15 cellular contexts compared by ENCODE assay signal in genomic region chr5:157295247-157295646, GRCh38. TPM values are rescaled to one million over a fixed set of nuclear protein-coding genes. Genes with fewer than 3 reads are reported as not detected.
A peak's percentile ranks its signal among the peaks of the same experiment; 100 is the strongest.
DNase-seq lines count a peak whose midpoint lies in the region; ATAC-seq and TF ChIP-seq lines count a peak whose summit lies in the region.
"Had no signal": no experiment of that assay in that cellular context is flagged by ENCODE, and none has a peak within 500 bp of the region (broad histone marks: within the 10 kb centered on the region; RNA-seq: fewer than 3 reads in every experiment).

No MANE protein-coding gene starts in this region.

- no peak overlapping the region for H3K27ac ChIP-seq in CD8-positive, alpha-beta T cell (ENCODE audit: low read depth, low read length)
- H3K27ac ChIP-seq in esophagus squamous epithelium: no peak overlapping the region
- no peak overlapping the region for H3K27ac ChIP-seq in mesendoderm (ENCODE audit: low read depth, low read length)
- H3K27ac ChIP-seq: upper lobe of right lung had no signal

- POLR2A ChIA-PET in CD8-positive, alpha-beta T cell (lab: Charles Lee): interaction anchor here (1.3 kb wide), 1 partner anchor 23 kb away, joined by 4 read pairs; no protein-coding TSS in a partner anchor

- H4K8ac ChIP-seq in mesendoderm (ENCODE audit: low read depth, low read length): no peak overlapping the region

- TF ChIP-seq POLR2A in esophagus squamous epithelium (IDR thresholded peaks at IDR 0.05): no peak

- no peak overlapping the region for H3K18ac ChIP-seq in mesendoderm (ENCODE audit: low read length)

- H3K9me3 ChIP-seq in CD8-positive, alpha-beta T cell (ENCODE audit: low read length): no peaks in the 10 kb centered on the region
- no peaks in the 10 kb centered on the region for H3K9me3 ChIP-seq in esophagus squamous epithelium
- H3K9me3 ChIP-seq: MG63, upper lobe of right lung had no signal

- H3K36me3 Mint-ChIP-seq in CD8-positive, alpha-beta T cell: peaks cover 90% of the 10 kb centered on the region
- peaks cover 76% of the 10 kb centered on the region for H3K36me3 Mint-ChIP-seq in effector memory CD8-positive, alpha-beta T cell (ENCODE audit: insufficient read depth)

- no peak overlapping the region for H2AK5ac ChIP-seq in mesendoderm (ENCODE audit: low read length)

- H2BK5ac ChIP-seq in mesendoderm (ENCODE audit: low read length): no peak overlapping the region

- H3K4me3 Mint-ChIP-seq in CD8-positive, alpha-beta T cell: no peak overlapping the region
- no peak overlapping the region for H3K4me3 Mint-ChIP-seq in effector memory CD8-positive, alpha-beta T cell
- H3K4me3 Mint-ChIP-seq: activated CD8-positive, alpha-beta memory T cell treated with anti-CD3 and anti-CD28 coated beads, Interleukin-2, amount 10 ng/mL, durations not matched to agents 7 days and 5 days; nephron progenitor cell had no signal

- no peak overlapping the region for H2BK120ac ChIP-seq in mesendoderm (ENCODE audit: low read depth, low read length)

- no peaks in the 10 kb centered on the region for H3K79me1 ChIP-seq in mesendoderm (ENCODE audit: low read length)

- H3K23ac ChIP-seq in mesendoderm (ENCODE audit: low read length): no peak overlapping the region

- peak overlapping the region; percentile 86 for H3K27ac Mint-ChIP-seq in CD8-positive, alpha-beta T cell
- peak overlapping the region; percentile 87 to 95 for H3K27ac Mint-ChIP-seq in effector memory CD8-positive, alpha-beta T cell
- H3K27ac Mint-ChIP-seq: nephron progenitor cell had no signal

- peaks cover 28% of the 10 kb centered on the region for H3K4me1 ChIP-seq in CD8-positive, alpha-beta T cell (ENCODE audit: insufficient read depth, low read length)
- no peaks in the 10 kb centered on the region for H3K4me1 ChIP-seq in esophagus squamous epithelium
- H3K4me1 ChIP-seq in mesendoderm (ENCODE audit: control insufficient read depth, low read depth, low read length): no peaks in the 10 kb centered on the region

- intact Hi-C loops in CD8-positive, alpha-beta T cell (cut with DNase I, micrococcal nuclease): loop anchor here in 1 of 2 experiments (2.0 kb wide), 1 partner anchor 14 kb away; no protein-coding TSS in a partner anchor
- intact Hi-C loops in esophagus squamous epithelium (cut with DNase I): no loop called here

- H3K4me1 Mint-ChIP-seq in CD8-positive, alpha-beta T cell (ENCODE audit: low read depth): peaks cover 43% of the 10 kb centered on the region
- H3K4me1 Mint-ChIP-seq in effector memory CD8-positive, alpha-beta T cell (ENCODE audit: low read depth in 2 of 2): peaks cover 22 to 50% of the 10 kb centered on the region in 2 donors
- H3K4me1 Mint-ChIP-seq: nephron progenitor cell had no signal

- no peak for DNase-seq in CD8-positive, alpha-beta T cell
- DNase-seq in LNCaP clone FGC (ENCODE audit: low read depth) (peak; percentile 35), NCI-H748 treated with DMSO at 0.1 percent for 48 hours (lab: John Stamatoyannopoulos, UW) (peak; percentile 95), NK-92 (lab: John Stamatoyannopoulos, UW; ENCODE audit: unreplicated experiment) (no peak), foreskin fibroblast (no peak), esophagus squamous epithelium (lab: John Stamatoyannopoulos, UW) (no peak), mesendoderm (no peak)
- no peak for DNase-seq in effector memory CD8-positive, alpha-beta T cell
- DNase-seq: activated CD8-positive, alpha-beta memory T cell treated with anti-CD3 and anti-CD28 coated beads, Interleukin-2, amount 10 ng/mL, durations not matched to agents 7 days and 5 days; head of caudate nucleus; MG63; nephron progenitor cell; retina; stimulated activated CD4-positive, alpha-beta T cell treated with anti-CD3 and anti-CD28 coated beads, Interleukin-2, amount 100 ng/mL, for 24 hours; upper lobe of right lung had no signal

- peak; percentile 20 for ATAC-seq in CD8-positive, alpha-beta T cell
- ATAC-seq in effector memory CD8-positive, alpha-beta T cell (replicated peaks): peak; percentile 59
- ATAC-seq: activated CD8-positive, alpha-beta memory T cell treated with anti-CD3 and anti-CD28 coated beads, Interleukin-2, amount 10 ng/mL, durations not matched to agents 7 days and 5 days; upper lobe of right lung had no signal

- no peak for TF ChIP-seq CTCF in CD8-positive, alpha-beta T cell (IDR thresholded peaks at IDR 0.05)
- TF ChIP-seq CTCF in LNCaP clone FGC (IDR thresholded peaks at IDR 0.05; ENCODE audit: control insufficient read depth, extremely low read depth, insufficient read depth) (no peak), foreskin fibroblast (IDR thresholded peaks at IDR 0.05; ENCODE audit: low read depth, low read length) (no peak), esophagus squamous epithelium (IDR thresholded peaks at IDR 0.05) (no peak)

- no peak overlapping the region for H2BK15ac ChIP-seq in mesendoderm (replicated peaks; ENCODE audit: low read depth)

- no peak overlapping the region for H3K4ac ChIP-seq in mesendoderm (ENCODE audit: low read depth, low read length)

- no peak overlapping the region for H3K9ac ChIP-seq in mesendoderm (ENCODE audit: low read length)

- no peak overlapping the region for H4K5ac ChIP-seq in mesendoderm (ENCODE audit: low read length)

- 53 to 56% methylated on average over 1 of the region's 1 CpG for WGBS in esophagus squamous epithelium, 2 donors
- whole genome bisulfite sequencing in mesendoderm (ENCODE audit: extremely low coverage, insufficient coverage, low lambda C conversion rate): no CpG with 5 or more reads among the region's 1 CpG

- no peaks in the 10 kb centered on the region for H3K27me3 Mint-ChIP-seq in CD8-positive, alpha-beta T cell (ENCODE audit: low read depth)
- no peaks in the 10 kb centered on the region for H3K27me3 Mint-ChIP-seq in effector memory CD8-positive, alpha-beta T cell
- H3K27me3 Mint-ChIP-seq: activated CD8-positive, alpha-beta memory T cell treated with anti-CD3 and anti-CD28 coated beads, Interleukin-2, amount 10 ng/mL, durations not matched to agents 7 days and 5 days had no signal

- no peaks in the 10 kb centered on the region for H3K9me3 Mint-ChIP-seq in CD8-positive, alpha-beta T cell
- no peaks in the 10 kb centered on the region for H3K9me3 Mint-ChIP-seq in effector memory CD8-positive, alpha-beta T cell

- CTCF ChIA-PET in CD8-positive, alpha-beta T cell (lab: Charles Lee): interaction anchor here (1.7 to 2.4 kb wide), 2 partner anchors 9 to 27 kb away, joined by 4 to 7 read pairs; no protein-coding TSS in a partner anchor

- H3K4me3 ChIP-seq in CD8-positive, alpha-beta T cell (ENCODE audit: low read depth, low read length): no peak overlapping the region
- H3K4me3 ChIP-seq in LNCaP clone FGC (ENCODE audit: low read depth, low read length) (no peak overlapping the region), foreskin fibroblast (ENCODE audit: low read depth in 1 of 2, low read length in 2 of 2) (no peak overlapping the region), esophagus squamous epithelium (no peak overlapping the region), mesendoderm (ENCODE audit: low read length) (no peak overlapping the region)
- H3K4me3 ChIP-seq: MG63, upper lobe of right lung had no signal

- no peak overlapping the region for H3K4me2 ChIP-seq in mesendoderm (ENCODE audit: low read length)

- H3K79me2 ChIP-seq in mesendoderm (ENCODE audit: control insufficient read depth, insufficient read depth, low read length): no peaks in the 10 kb centered on the region

- peaks cover 62% of the 10 kb centered on the region for H3K36me3 ChIP-seq in CD8-positive, alpha-beta T cell (ENCODE audit: insufficient read depth, low read length)
- H3K36me3 ChIP-seq in esophagus squamous epithelium: no peaks in the 10 kb centered on the region
- H3K36me3 ChIP-seq in mesendoderm (ENCODE audit: control insufficient read depth, insufficient read depth, low read length): no peaks in the 10 kb centered on the region
- H3K36me3 ChIP-seq: MG63, upper lobe of right lung had no signal

- H3K56ac ChIP-seq in mesendoderm (ENCODE audit: low read length): no peak overlapping the region

- no peaks in the 10 kb centered on the region for H3K27me3 ChIP-seq in CD8-positive, alpha-beta T cell (ENCODE audit: insufficient read depth, low read length)
- H3K27me3 ChIP-seq in esophagus squamous epithelium: no peaks in the 10 kb centered on the region
- no peaks in the 10 kb centered on the region for H3K27me3 ChIP-seq in mesendoderm (ENCODE audit: insufficient read depth, low read length, poor library complexity)
- H3K27me3 ChIP-seq: MG63, upper lobe of right lung had no signal

RNA-seq across cellular contexts. Expression of gene CYFIP2, which starts 29.3 kb away (rescaled TPM):
- total RNA-seq in CD8-positive, alpha-beta T cell: 100 to 1,000 TPM; 270 to 304 TPM
- 10 to 100 TPM in 1 of 4 donors, 1 to 10 TPM in 3; 4.2 to 10.3 (median 8.1) TPM for total RNA-seq in esophagus squamous epithelium
- polyA plus RNA-seq in mesendoderm (2013, experiment 1 of 2): 37.7 TPM
- polyA plus RNA-seq in mesendoderm (2013, experiment 2 of 2): 37.3 TPM

Comparison
In these comparisons a context has a peak if more than half of its experiments do, and no peak if none do; other contexts are left out.
1. DNase-seq: peak in LNCaP clone FGC (single experiment) and NCI-H748 treated with DMSO at 0.1 percent for 48 hours (single experiment); none in CD8-positive, alpha-beta T cell (0 of 7), effector memory CD8-positive, alpha-beta T cell (0 of 3), NK-92 (single experiment), foreskin fibroblast (0 of 2), esophagus squamous epithelium (single experiment) and mesendoderm (single experiment).
2. RNA of gene CYFIP2, which starts 29.3 kb away (total RNA-seq): 270 to 304 TPM in CD8-positive, alpha-beta T cell; 4.2 to 10.3 TPM in esophagus squamous epithelium; every median in the first group is over 10 times any median in the second.